1 cellular context compared by ENCODE assay signal in the genomic region with DNA sequence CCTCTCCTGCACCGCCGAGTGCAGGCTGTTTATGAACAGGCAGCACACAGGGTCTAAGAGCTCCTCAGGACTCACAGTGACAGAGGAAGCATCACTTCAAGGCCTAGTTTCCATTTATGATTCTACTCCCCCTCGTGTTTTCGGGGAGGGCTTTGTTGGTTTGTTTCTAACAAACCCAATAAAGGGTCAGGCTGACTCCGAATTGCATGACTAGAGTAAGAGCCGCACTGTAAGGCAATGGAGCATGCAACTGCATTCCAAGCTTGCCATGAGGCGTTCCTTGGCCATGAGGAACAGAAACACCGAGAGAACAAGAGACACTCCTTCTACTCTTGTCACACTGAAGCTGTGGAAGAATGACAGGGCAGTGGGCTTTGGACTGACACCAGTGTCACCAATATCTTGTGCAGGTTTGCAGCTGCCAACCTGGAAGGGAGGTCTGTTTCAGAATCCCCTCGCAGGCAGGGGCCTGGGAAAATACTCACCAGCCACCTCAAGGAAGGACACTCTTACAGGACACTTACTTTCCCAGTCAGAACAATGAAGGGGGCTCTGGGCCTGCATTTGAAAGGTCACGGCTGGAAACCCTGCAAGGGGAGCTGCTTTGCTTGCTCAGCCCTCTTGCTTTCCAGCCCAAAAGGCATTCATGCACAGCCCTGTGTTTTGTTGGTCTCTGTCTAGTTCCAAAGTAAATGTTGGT.
TF ChIP-seq lines count a peak whose summit lies in the region.

No MANE protein-coding gene starts in this region.

TF ChIP-seq in GM23338, 12 proteins besides CTCF, POLR2A, EP300 and RAD21 (continued from another document):
- TF ChIP-seq, protein P1, sequence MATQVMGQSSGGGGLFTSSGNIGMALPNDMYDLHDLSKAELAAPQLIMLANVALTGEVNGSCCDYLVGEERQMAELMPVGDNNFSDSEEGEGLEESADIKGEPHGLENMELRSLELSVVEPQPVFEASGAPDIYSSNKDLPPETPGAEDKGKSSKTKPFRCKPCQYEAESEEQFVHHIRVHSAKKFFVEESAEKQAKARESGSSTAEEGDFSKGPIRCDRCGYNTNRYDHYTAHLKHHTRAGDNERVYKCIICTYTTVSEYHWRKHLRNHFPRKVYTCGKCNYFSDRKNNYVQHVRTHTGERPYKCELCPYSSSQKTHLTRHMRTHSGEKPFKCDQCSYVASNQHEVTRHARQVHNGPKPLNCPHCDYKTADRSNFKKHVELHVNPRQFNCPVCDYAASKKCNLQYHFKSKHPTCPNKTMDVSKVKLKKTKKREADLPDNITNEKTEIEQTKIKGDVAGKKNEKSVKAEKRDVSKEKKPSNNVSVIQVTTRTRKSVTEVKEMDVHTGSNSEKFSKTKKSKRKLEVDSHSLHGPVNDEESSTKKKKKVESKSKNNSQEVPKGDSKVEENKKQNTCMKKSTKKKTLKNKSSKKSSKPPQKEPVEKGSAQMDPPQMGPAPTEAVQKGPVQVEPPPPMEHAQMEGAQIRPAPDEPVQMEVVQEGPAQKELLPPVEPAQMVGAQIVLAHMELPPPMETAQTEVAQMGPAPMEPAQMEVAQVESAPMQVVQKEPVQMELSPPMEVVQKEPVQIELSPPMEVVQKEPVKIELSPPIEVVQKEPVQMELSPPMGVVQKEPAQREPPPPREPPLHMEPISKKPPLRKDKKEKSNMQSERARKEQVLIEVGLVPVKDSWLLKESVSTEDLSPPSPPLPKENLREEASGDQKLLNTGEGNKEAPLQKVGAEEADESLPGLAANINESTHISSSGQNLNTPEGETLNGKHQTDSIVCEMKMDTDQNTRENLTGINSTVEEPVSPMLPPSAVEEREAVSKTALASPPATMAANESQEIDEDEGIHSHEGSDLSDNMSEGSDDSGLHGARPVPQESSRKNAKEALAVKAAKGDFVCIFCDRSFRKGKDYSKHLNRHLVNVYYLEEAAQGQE (IDR thresholded peaks at IDR 0.05; ENCODE audit: unreplicated experiment) = no peak
- TF ChIP-seq NANOG (IDR thresholded peaks at IDR 0.05; ENCODE audit: borderline replicate concordance) (no peak), POLR2AphosphoS5 (IDR thresholded peaks at IDR 0.05; ENCODE audit: low read depth) (no peak), ZNF331 (CRISPR knock-in tag; IDR thresholded peaks at IDR 0.05; ENCODE audit: low read depth) (no peak), ZNF114 (CRISPR knock-in tag; IDR thresholded peaks at IDR 0.05) (no peak), STAT1 (IDR thresholded peaks at IDR 0.05; ENCODE audit: unreplicated experiment) (no peak)
- TF ChIP-seq, protein P2, sequence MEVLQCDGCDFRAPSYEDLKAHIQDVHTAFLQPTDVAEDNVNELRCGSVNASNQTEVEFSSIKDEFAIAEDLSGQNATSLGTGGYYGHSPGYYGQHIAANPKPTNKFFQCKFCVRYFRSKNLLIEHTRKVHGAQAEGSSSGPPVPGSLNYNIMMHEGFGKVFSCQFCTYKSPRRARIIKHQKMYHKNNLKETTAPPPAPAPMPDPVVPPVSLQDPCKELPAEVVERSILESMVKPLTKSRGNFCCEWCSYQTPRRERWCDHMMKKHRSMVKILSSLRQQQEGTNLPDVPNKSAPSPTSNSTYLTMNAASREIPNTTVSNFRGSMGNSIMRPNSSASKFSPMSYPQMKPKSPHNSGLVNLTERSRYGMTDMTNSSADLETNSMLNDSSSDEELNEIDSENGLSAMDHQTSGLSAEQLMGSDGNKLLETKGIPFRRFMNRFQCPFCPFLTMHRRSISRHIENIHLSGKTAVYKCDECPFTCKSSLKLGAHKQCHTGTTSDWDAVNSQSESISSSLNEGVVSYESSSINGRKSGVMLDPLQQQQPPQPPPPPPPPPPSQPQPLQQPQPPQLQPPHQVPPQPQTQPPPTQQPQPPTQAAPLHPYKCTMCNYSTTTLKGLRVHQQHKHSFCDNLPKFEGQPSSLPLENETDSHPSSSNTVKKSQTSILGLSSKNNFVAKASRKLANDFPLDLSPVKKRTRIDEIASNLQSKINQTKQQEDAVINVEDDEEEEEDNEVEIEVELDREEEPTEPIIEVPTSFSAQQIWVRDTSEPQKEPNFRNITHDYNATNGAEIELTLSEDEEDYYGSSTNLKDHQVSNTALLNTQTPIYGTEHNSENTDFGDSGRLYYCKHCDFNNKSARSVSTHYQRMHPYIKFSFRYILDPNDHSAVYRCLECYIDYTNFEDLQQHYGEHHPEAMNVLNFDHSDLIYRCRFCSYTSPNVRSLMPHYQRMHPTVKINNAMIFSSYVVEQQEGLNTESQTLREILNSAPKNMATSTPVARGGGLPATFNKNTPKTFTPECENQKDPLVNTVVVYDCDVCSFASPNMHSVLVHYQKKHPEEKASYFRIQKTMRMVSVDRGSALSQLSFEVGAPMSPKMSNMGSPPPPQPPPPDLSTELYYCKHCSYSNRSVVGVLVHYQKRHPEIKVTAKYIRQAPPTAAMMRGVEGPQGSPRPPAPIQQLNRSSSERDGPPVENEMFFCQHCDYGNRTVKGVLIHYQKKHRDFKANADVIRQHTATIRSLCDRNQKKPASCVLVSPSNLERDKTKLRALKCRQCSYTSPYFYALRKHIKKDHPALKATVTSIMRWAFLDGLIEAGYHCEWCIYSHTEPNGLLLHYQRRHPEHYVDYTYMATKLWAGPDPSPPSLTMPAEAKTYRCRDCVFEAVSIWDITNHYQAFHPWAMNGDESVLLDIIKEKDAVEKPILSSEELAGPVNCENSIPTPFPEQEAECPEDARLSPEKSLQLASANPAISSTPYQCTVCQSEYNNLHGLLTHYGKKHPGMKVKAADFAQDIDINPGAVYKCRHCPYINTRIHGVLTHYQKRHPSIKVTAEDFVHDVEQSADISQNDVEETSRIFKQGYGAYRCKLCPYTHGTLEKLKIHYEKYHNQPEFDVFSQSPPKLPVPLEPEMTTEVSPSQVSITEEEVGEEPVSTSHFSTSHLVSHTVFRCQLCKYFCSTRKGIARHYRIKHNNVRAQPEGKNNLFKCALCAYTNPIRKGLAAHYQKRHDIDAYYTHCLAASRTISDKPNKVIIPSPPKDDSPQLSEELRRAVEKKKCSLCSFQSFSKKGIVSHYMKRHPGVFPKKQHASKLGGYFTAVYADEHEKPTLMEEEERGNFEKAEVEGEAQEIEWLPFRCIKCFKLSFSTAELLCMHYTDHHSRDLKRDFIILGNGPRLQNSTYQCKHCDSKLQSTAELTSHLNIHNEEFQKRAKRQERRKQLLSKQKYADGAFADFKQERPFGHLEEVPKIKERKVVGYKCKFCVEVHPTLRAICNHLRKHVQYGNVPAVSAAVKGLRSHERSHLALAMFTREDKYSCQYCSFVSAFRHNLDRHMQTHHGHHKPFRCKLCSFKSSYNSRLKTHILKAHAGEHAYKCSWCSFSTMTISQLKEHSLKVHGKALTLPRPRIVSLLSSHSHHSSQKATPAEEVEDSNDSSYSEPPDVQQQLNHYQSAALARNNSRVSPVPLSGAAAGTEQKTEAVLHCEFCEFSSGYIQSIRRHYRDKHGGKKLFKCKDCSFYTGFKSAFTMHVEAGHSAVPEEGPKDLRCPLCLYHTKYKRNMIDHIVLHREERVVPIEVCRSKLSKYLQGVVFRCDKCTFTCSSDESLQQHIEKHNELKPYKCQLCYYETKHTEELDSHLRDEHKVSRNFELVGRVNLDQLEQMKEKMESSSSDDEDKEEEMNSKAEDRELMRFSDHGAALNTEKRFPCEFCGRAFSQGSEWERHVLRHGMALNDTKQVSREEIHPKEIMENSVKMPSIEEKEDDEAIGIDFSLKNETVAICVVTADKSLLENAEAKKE (CRISPR knock-in tag; IDR thresholded peaks at IDR 0.05) = no peak
